In genomic region chr13:76696370-76696769, GRCh38 we compare ENCODE assay signal across 1 cellular context.
TF ChIP-seq lines count a peak whose summit lies in the region.

No MANE protein-coding gene starts in this region.

TF ChIP-seq in SK-N-SH, 30 proteins besides CTCF, POLR2A, EP300 and RAD21 (continued from another document):
- peak; percentile 63; the same call in 1 of the 2 replicates for TF ChIP-seq USF1 (IDR thresholded peaks at IDR 0.05; ENCODE audit: borderline replicate concordance, low read depth)
- TF ChIP-seq TCF12 (IDR thresholded peaks at IDR 0.05): peak; percentile 62; the same call in 1 of the 2 replicates
- no peak for TF ChIP-seq USF2 (IDR thresholded peaks at IDR 0.05; ENCODE audit: borderline replicate concordance, low read depth, low read length)
